15 cellular contexts compared by ENCODE assay signal in genomic region chr4:176187610-176188009, GRCh38. TPM values are rescaled to one million over a fixed set of nuclear protein-coding genes. Genes with fewer than 3 reads are reported as not detected.
DNase-seq lines count a peak whose midpoint lies in the region; ATAC-seq lines count a peak whose summit lies in the region.
"Had no signal": no experiment of that assay in that cellular context is flagged by ENCODE, and none has a peak within 500 bp of the region (broad histone marks: within the 10 kb centered on the region; RNA-seq: fewer than 3 reads in every experiment).

No MANE protein-coding gene starts in this region.

- no peak overlapping the region for H3K9ac ChIP-seq in GM23248
- H3K9ac ChIP-seq: BLaER1 treated with 17β-estradiol and CSF1 and Interleukin-3, amounts not matched to agents 10 nM and 100 nM had no signal

- in situ Hi-C loops in GM23248 (cut with MboI) = no loop called here

- peaks cover 5% of the 10 kb centered on the region for H3F3A ChIP-seq in GM23248 (ENCODE audit: insufficient read depth)

- peak; percentile 25 to 34 for ATAC-seq in CD4-positive, CD25-positive, alpha-beta regulatory T cell (ENCODE audit: low read depth in 2 of 2)
- ATAC-seq in activated T-helper 17 cell treated with anti-CD3 and anti-CD28 coated beads, Interleukin-2, amount 50 U/mL, for 72 hours (replicated peaks) = peak; percentile 99
- ATAC-seq in GM18861 (IDR thresholded peaks at IDR 0.05; ENCODE audit: unreplicated experiment) = no peak

- H3K27ac Mint-ChIP-seq in CD4-positive, CD25-positive, alpha-beta regulatory T cell = no peak overlapping the region
- H3K27ac Mint-ChIP-seq in activated T-helper 17 cell treated with anti-CD3 and anti-CD28 coated beads, Interleukin-2, amount 50 U/mL, for 72 hours = no peak overlapping the region
- no peak overlapping the region for H3K27ac Mint-ChIP-seq in immature natural killer cell

- no peaks in the 10 kb centered on the region for H3K4me1 ChIP-seq in CD4-positive, CD25-positive, alpha-beta regulatory T cell (ENCODE audit: control insufficient read depth, insufficient read depth, low read length, poor library complexity, severe bottlenecking)
- H3K4me1 ChIP-seq in GM23248 (ENCODE audit: insufficient read depth) = peaks cover 59% of the 10 kb centered on the region

- H4K20me1 ChIP-seq in GM23248 (ENCODE audit: insufficient read depth) = no peaks in the 10 kb centered on the region
- H4K20me1 ChIP-seq: BLaER1 treated with 17β-estradiol and CSF1 and Interleukin-3, amounts not matched to agents 10 nM and 100 nM had no signal

- H3K36me3 ChIP-seq in CD4-positive, CD25-positive, alpha-beta regulatory T cell (ENCODE audit: control insufficient read depth, insufficient read depth, low read length) = no peaks in the 10 kb centered on the region
- no peaks in the 10 kb centered on the region for H3K36me3 ChIP-seq in GM23248 (ENCODE audit: low read depth)
- H3K36me3 ChIP-seq: BLaER1 treated with 17β-estradiol and CSF1 and Interleukin-3, amounts not matched to agents 10 nM and 100 nM; SJSA1; WERI-Rb-1 had no signal

- H3K79me2 ChIP-seq in GM23248 (ENCODE audit: insufficient read depth) = no peaks in the 10 kb centered on the region

- H3K27me3 Mint-ChIP-seq in CD4-positive, CD25-positive, alpha-beta regulatory T cell = peaks cover 72% of the 10 kb centered on the region
- peaks cover 41% of the 10 kb centered on the region for H3K27me3 Mint-ChIP-seq in activated T-helper 17 cell treated with anti-CD3 and anti-CD28 coated beads, Interleukin-2, amount 50 U/mL, for 72 hours
- peaks cover 2 to 29% (median 6%) of the 10 kb centered on the region in 3 donors for H3K27me3 Mint-ChIP-seq in immature natural killer cell (ENCODE audit: low read depth in 3 of 3)

- H3K36me3 Mint-ChIP-seq in CD4-positive, CD25-positive, alpha-beta regulatory T cell = no peaks in the 10 kb centered on the region
- no peaks in the 10 kb centered on the region for H3K36me3 Mint-ChIP-seq in activated T-helper 17 cell treated with anti-CD3 and anti-CD28 coated beads, Interleukin-2, amount 50 U/mL, for 72 hours (ENCODE audit: low read depth)
- no peaks in the 10 kb centered on the region for H3K36me3 Mint-ChIP-seq in immature natural killer cell

- H3K4me3 ChIP-seq in CD4-positive, CD25-positive, alpha-beta regulatory T cell (ENCODE audit: low read depth, low read length) = no peak overlapping the region
- H3K4me3 ChIP-seq in GM23248 = no peak overlapping the region
- H3K4me3 ChIP-seq: BLaER1 treated with 17β-estradiol and CSF1 and Interleukin-3, amounts not matched to agents 10 nM and 100 nM; SJSA1 had no signal

- peaks cover 36% of the 10 kb centered on the region for H3K27me3 ChIP-seq in CD4-positive, CD25-positive, alpha-beta regulatory T cell (ENCODE audit: control insufficient read depth, insufficient read depth, low read length)
- H3K27me3 ChIP-seq in GM23248 (replicated peaks; ENCODE audit: insufficient read depth) = no peaks in the 10 kb centered on the region
- H3K27me3 ChIP-seq: BLaER1 treated with 17β-estradiol and CSF1 and Interleukin-3, amounts not matched to agents 10 nM and 100 nM; SJSA1 had no signal

- DNase-seq in CD4-positive, CD25-positive, alpha-beta regulatory T cell = peak in 1 of 3 donors; percentile 42
- peak; percentile 74 for DNase-seq in GM23248
- peak; percentile 27 for DNase-seq in kidney glomerular epithelial cell (lab: John Stamatoyannopoulos, UW)
- DNase-seq in immature natural killer cell = no peak
- DNase-seq in RPMI8226 = no peak
- no peak for DNase-seq in medulla oblongata (ENCODE audit: extremely low spot score)
- DNase-seq: kidney; NCI-H146; stimulated activated CD4-positive, alpha-beta T cell treated with anti-CD3 and anti-CD28 coated beads, Interleukin-4, amount 100 ng/mL, for 24 hours; stimulated activated naive CD4-positive, alpha-beta T cell treated with Interleukin-2 at 50 U/mL for 16 hours; WERI-Rb-1 had no signal

- no peaks in the 10 kb centered on the region for H3K4me1 Mint-ChIP-seq in CD4-positive, CD25-positive, alpha-beta regulatory T cell
- no peaks in the 10 kb centered on the region for H3K4me1 Mint-ChIP-seq in activated T-helper 17 cell treated with anti-CD3 and anti-CD28 coated beads, Interleukin-2, amount 50 U/mL, for 72 hours
- H3K4me1 Mint-ChIP-seq in immature natural killer cell = no peaks in the 10 kb centered on the region

- H3K9me2 ChIP-seq in GM23248 (ENCODE audit: insufficient read depth) = no peaks in the 10 kb centered on the region

- no peak overlapping the region for H3K27ac ChIP-seq in CD4-positive, CD25-positive, alpha-beta regulatory T cell (ENCODE audit: insufficient read depth, low read length, poor library complexity, severe bottlenecking)
- H3K27ac ChIP-seq in GM23248 = 0 out of 2 replicates have a peak overlapping the region, but pooled peaks have one; percentile 4
- H3K27ac ChIP-seq: SJSA1, WERI-Rb-1 had no signal

- no peaks in the 10 kb centered on the region for H3K9me3 ChIP-seq in CD4-positive, CD25-positive, alpha-beta regulatory T cell (ENCODE audit: control insufficient read depth in 2 of 2, low read length in 2 of 2)
- no peaks in the 10 kb centered on the region for H3K9me3 ChIP-seq in GM23248 (ENCODE audit: low read depth)
- H3K9me3 ChIP-seq: BLaER1 treated with 17β-estradiol and CSF1 and Interleukin-3, amounts not matched to agents 10 nM and 100 nM; SJSA1 had no signal

- H3K4me2 ChIP-seq in GM23248 (ENCODE audit: unreplicated experiment) = peak overlapping the region; percentile 16

- 54 to 58% methylated on average over 2 of the region's 2 CpGs for WGBS in GM23248 (ENCODE audit: low coverage in 1 of 2, low lambda C conversion rate in 2 of 2, missing lambda C conversion rate in 2 of 2), 2 experiments

- H2AFZ ChIP-seq in GM23248 = peak overlapping the region; percentile 8; the same call in 1 of the 2 replicates

- H3K9me3 Mint-ChIP-seq in CD4-positive, CD25-positive, alpha-beta regulatory T cell = peaks cover 0 to 3% (median 0%) of the 10 kb centered on the region in 7 donors
- no peaks in the 10 kb centered on the region for H3K9me3 Mint-ChIP-seq in activated T-helper 17 cell treated with anti-CD3 and anti-CD28 coated beads, Interleukin-2, amount 50 U/mL, for 72 hours
- peaks cover 0 to 2% (median 0%) of the 10 kb centered on the region in 6 donors for H3K9me3 Mint-ChIP-seq in immature natural killer cell

- no peak overlapping the region for H3K4me3 Mint-ChIP-seq in CD4-positive, CD25-positive, alpha-beta regulatory T cell
- H3K4me3 Mint-ChIP-seq in activated T-helper 17 cell treated with anti-CD3 and anti-CD28 coated beads, Interleukin-2, amount 50 U/mL, for 72 hours = no peak overlapping the region
- no peak overlapping the region for H3K4me3 Mint-ChIP-seq in immature natural killer cell

RNA-seq across cellular contexts. Expression of gene SPATA4, which starts 7.8 kb away (rescaled TPM):
- not detected for total RNA-seq in CD4-positive, CD25-positive, alpha-beta regulatory T cell
- polyA plus RNA-seq in CD4-positive, CD25-positive, alpha-beta regulatory T cell = not detected
- total RNA-seq in GM23248 (2014; rRNA removed; shearing (Covaris generic)) = not detected in 2 replicates
- polyA plus RNA-seq in GM23248 (2016; fragmentation: Nextera tagmentation; extraction: Ambion mirVana) = 0.73 and 0.90 TPM in 2 replicates
- not detected for total RNA-seq in activated T-helper 17 cell treated with anti-CD3 and anti-CD28 coated beads, Interleukin-2, amount 50 U/mL, for 72 hours
- not detected for polyA plus RNA-seq in immature natural killer cell
- total RNA-seq: SJSA1 had no signal

Comparison
In these comparisons a context has a peak if more than half of its experiments do, and no peak if none do; other contexts are left out.
1. DNase-seq: peak in GM23248 (single experiment) and kidney glomerular epithelial cell (single experiment); none in immature natural killer cell (0 of 3), RPMI8226 (single experiment) and medulla oblongata (single experiment).